In the genomic region with DNA sequence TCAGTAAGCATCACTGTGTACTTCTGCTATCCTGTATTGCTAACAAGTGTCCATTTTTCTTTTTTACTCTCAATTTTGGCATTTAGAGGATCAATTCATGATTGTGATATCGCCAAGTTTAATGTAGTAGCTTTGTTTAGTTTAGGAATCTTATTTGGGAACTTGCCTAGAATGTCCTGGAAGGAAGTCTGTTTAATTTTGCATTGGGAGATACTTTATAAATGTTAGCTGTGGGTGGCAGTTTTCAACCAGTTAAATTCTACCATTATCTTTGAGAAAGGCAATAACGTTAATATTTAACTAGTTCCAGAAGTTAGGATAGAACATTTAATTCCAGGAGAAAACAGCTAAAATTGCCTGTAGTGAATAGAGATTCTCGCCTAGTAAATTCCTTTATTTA, we compare ENCODE assay signal across 17 cellular contexts.
"Had no signal": no experiment of that assay in that cellular context is flagged by ENCODE, and none has a peak within 500 bp of the region (broad histone marks: within the 10 kb centered on the region; RNA-seq: fewer than 3 reads in every experiment).

No MANE protein-coding gene starts in this region.

- H3K27ac Mint-ChIP-seq: activated CD8-positive, alpha-beta T cell treated with anti-CD3 and anti-CD28 coated beads, Interleukin-2, amount 10 ng/mL, durations not matched to agents 7 days and 5 days had no signal

- H3K36me3 ChIP-seq: pancreas, stomach, thoracic aorta had no signal

- H3K4me3 Mint-ChIP-seq: activated CD8-positive, alpha-beta T cell treated with anti-CD3 and anti-CD28 coated beads, Interleukin-2, amount 10 ng/mL, durations not matched to agents 7 days and 5 days; neural crest cell had no signal

- H3K4me3 ChIP-seq: dorsolateral prefrontal cortex, pancreas, skin epidermis, stomach, thoracic aorta had no signal

- H3K9me3 ChIP-seq: pancreas, stomach, thoracic aorta had no signal

- FAIRE-seq: endothelial cell of umbilical vein had no signal

- H3K27ac ChIP-seq: dorsolateral prefrontal cortex, skin epidermis, stomach, thoracic aorta, VCaP had no signal

- H3K9me3 Mint-ChIP-seq: neural crest cell had no signal

- DNase-seq: activated CD4-positive, alpha-beta T cell treated with anti-CD3 and anti-CD28 coated beads for 4 hours; activated CD8-positive, alpha-beta memory T cell treated with anti-CD3 and anti-CD28 coated beads, Interleukin-2, amount 50 U/mL, for 48 hours; activated CD8-positive, alpha-beta T cell treated with anti-CD3 and anti-CD28 coated beads, Interleukin-2, amount 10 ng/mL, durations not matched to agents 7 days and 5 days; activated naive CD4-positive, alpha-beta T cell treated with Interleukin-2 at 50 U/mL for 16 hours; amniotic stem cell; dorsolateral prefrontal cortex; foreskin melanocyte; head of caudate nucleus; left cardiac atrium; pancreas; stomach; T1000 had no signal

- ATAC-seq: activated CD8-positive, alpha-beta T cell treated with anti-CD3 and anti-CD28 coated beads, Interleukin-2, amount 10 ng/mL, durations not matched to agents 7 days and 5 days; left cardiac atrium had no signal

- H3K27me3 ChIP-seq: dorsolateral prefrontal cortex, pancreas, stomach had no signal
